Comparison of ENCODE assay signal across 10 cellular contexts in the genomic region with DNA sequence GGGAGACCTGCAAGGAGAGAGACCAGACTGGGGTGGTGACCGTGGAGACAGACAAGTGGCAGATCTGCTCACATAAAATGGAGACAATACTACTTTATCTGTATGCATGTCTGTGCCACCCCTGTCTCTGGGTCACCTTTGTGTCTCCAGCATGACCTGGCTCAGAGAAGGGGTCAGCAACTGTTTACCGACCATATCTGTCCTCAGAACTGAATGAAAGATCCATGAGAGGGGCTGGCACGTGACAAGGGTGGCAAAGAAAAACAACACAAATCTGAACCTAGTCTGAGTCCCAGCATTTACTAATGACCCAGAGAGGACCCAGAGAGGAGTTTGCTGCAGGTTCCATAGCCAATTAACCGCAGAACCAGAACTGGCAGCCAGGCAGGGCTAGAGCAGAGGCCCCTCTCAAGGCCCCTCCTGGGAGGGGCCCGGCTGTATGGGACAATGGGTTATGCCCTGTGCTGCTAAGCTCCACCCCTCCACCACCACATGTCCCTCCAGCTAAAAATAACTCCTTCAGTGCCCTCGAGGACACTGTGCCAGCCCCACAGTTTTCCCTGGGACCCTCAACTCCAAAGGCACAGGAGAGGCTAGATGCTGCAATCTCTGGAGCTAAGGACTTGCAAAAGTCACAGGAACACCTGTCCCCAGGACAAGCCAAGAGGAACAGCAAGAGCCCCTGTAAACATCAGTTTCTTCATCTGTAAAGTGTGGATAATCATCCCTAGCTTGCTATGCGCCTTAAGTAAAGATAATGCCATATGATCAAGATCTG. TPM values are rescaled to one million over a fixed set of nuclear protein-coding genes. Genes with fewer than 3 reads are reported as not detected.
A peak's percentile ranks its signal among the peaks of the same experiment; 100 is the strongest.
DNase-seq lines count a peak whose midpoint lies in the region; ATAC-seq and TF ChIP-seq lines count a peak whose summit lies in the region.
"Had no signal": no experiment of that assay in that cellular context is flagged by ENCODE, and none has a peak within 500 bp of the region (broad histone marks: within the 10 kb centered on the region; RNA-seq: fewer than 3 reads in every experiment).

No MANE protein-coding gene starts in this region.

- H3K36me3 Mint-ChIP-seq in activated naive CD4-positive, alpha-beta T cell treated with anti-CD3 and anti-CD28 coated beads for 36 hours (ENCODE audit: low read depth) = peaks cover 11% of the 10 kb centered on the region

- H3K27ac ChIP-seq in OCI-LY1 (ENCODE audit: low read depth, low read length, poor library complexity, severe bottlenecking) = peak overlapping the region; percentile 70
- H3K27ac ChIP-seq in skeletal muscle tissue (ENCODE audit: low read depth, low read length) = no peak overlapping the region
- H3K27ac ChIP-seq: suprapubic skin had no signal

- peak overlapping the region; percentile 91 for H3K9ac ChIP-seq in OCI-LY1 (ENCODE audit: low read length)
- peak overlapping the region in 2 of 3 donors; percentile 28 to 58 for H3K9ac ChIP-seq in skeletal muscle tissue (ENCODE audit: low read depth in 1 of 3, low read length in 3 of 3)

- peak overlapping the region; percentile 84 for H3K4me3 Mint-ChIP-seq in activated naive CD4-positive, alpha-beta T cell treated with anti-CD3 and anti-CD28 coated beads for 36 hours

- H3K79me2 ChIP-seq in OCI-LY1 (ENCODE audit: insufficient read depth, low read length) = peaks cover 52% of the 10 kb centered on the region

- H3K9me2 ChIP-seq in OCI-LY1 (ENCODE audit: low read depth, low read length) = no peaks in the 10 kb centered on the region

- no peaks in the 10 kb centered on the region for H3F3A ChIP-seq in OCI-LY1 (ENCODE audit: insufficient read depth, low read length)

- H3K4me2 ChIP-seq in OCI-LY1 (ENCODE audit: low read length) = peak overlapping the region; percentile 77

- no peak for TF ChIP-seq POLR2A in erythroblast (IDR thresholded peaks at IDR 0.05; ENCODE audit: low read length)

- H3K9me3 ChIP-seq in OCI-LY1 (ENCODE audit: low read length) (no peaks in the 10 kb centered on the region), skeletal muscle tissue (ENCODE audit: control insufficient read depth in 3 of 3, low read length in 3 of 3) (no peaks in the 10 kb centered on the region)
- H3K9me3 ChIP-seq: suprapubic skin had no signal

- H3K27me3 ChIP-seq in OCI-LY1 (ENCODE audit: insufficient read depth, low read length) = no peaks in the 10 kb centered on the region
- H3K27me3 ChIP-seq in skeletal muscle tissue (ENCODE audit: control insufficient read depth in 3 of 3, insufficient read depth in 3 of 3, low read length in 3 of 3) = no peaks in the 10 kb centered on the region
- H3K27me3 ChIP-seq: suprapubic skin had no signal

- no peaks in the 10 kb centered on the region for H4K20me1 ChIP-seq in OCI-LY1 (ENCODE audit: insufficient read depth, low read length)

- H3K4me1 Mint-ChIP-seq in activated naive CD4-positive, alpha-beta T cell treated with anti-CD3 and anti-CD28 coated beads for 36 hours (ENCODE audit: low read depth) = peaks cover 6% of the 10 kb centered on the region

- H3K36me3 ChIP-seq in OCI-LY1 (ENCODE audit: insufficient read depth, low read length) (peaks cover 19% of the 10 kb centered on the region), skeletal muscle tissue (ENCODE audit: control insufficient read depth in 3 of 3, insufficient read depth in 3 of 3, low read length in 3 of 3) (no peaks in the 10 kb centered on the region)
- H3K36me3 ChIP-seq: suprapubic skin had no signal

- CTCF ChIA-PET in activated naive CD4-positive, alpha-beta T cell treated with anti-CD3 and anti-CD28 coated beads for 36 hours (lab: Charles Lee) = interaction anchor here (0.6 to 2.6 kb wide), 3 partner anchors 12 to 26 kb away, joined by 3 to 15 read pairs (median 3); no protein-coding TSS in a partner anchor

- DNase-seq in activated naive CD4-positive, alpha-beta T cell treated with anti-CD3 and anti-CD28 coated beads for 36 hours = no peak
- DNase-seq in activated naive CD4-positive, alpha-beta T cell treated with Interleukin-2 at 50 U/mL for 16 hours = no peak
- DNase-seq in erythroblast (lab: John Stamatoyannopoulos, UW) = peak; percentile 41 to 61
- DNase-seq in stimulated activated CD4-positive, alpha-beta T cell treated with anti-CD3 and anti-CD28 coated beads, Interleukin-2, amount 100 ng/mL, for 24 hours = no peak
- DNase-seq in NCI-H526 treated with DMSO at 0.1 percent for 48 hours (lab: John Stamatoyannopoulos, UW) = no peak

- peaks cover 39% of the 10 kb centered on the region for H3K4me1 ChIP-seq in OCI-LY1 (ENCODE audit: insufficient read depth, low read length, severe bottlenecking)
- peaks cover 19 to 24% (median 20%) of the 10 kb centered on the region in 3 donors for H3K4me1 ChIP-seq in skeletal muscle tissue (ENCODE audit: control insufficient read depth in 3 of 3, insufficient read depth in 3 of 3, low read length in 3 of 3)

- H3K9me3 Mint-ChIP-seq in activated naive CD4-positive, alpha-beta T cell treated with anti-CD3 and anti-CD28 coated beads for 36 hours = no peaks in the 10 kb centered on the region

- H3K27me3 Mint-ChIP-seq in activated naive CD4-positive, alpha-beta T cell treated with anti-CD3 and anti-CD28 coated beads for 36 hours (ENCODE audit: low read depth) = no peaks in the 10 kb centered on the region

- ATAC-seq in HG02678 (IDR thresholded peaks at IDR 0.05; ENCODE audit: unreplicated experiment) = no peak

- no peak overlapping the region for H3K27ac Mint-ChIP-seq in activated naive CD4-positive, alpha-beta T cell treated with anti-CD3 and anti-CD28 coated beads for 36 hours

- intact Hi-C loops in activated naive CD4-positive, alpha-beta T cell treated with anti-CD3 and anti-CD28 coated beads for 36 hours (cut with micrococcal nuclease) = loop anchor here (5.0 kb wide), 1 partner anchor 1559 kb away; the partner anchor contains the start of gene COMMD7

- TF ChIP-seq CTCF in OCI-LY1 (IDR thresholded peaks at IDR 0.05; ENCODE audit: low read length) = no peak

- H3K4me3 ChIP-seq in OCI-LY1 (ENCODE audit: low read depth, low read length, poor library complexity, severe bottlenecking) (peak overlapping the region; percentile 78), skeletal muscle tissue (ENCODE audit: low read length in 3 of 3) (peak overlapping the region in 2 of 3 donors; percentile 29 to 93)
- H3K4me3 ChIP-seq: suprapubic skin had no signal

- H2AFZ ChIP-seq in OCI-LY1 (ENCODE audit: low read length) = no peak overlapping the region

RNA-seq across cellular contexts. Expression of gene AHCY, which starts 2.2 kb away (rescaled TPM):
- total RNA-seq in activated naive CD4-positive, alpha-beta T cell treated with anti-CD3 and anti-CD28 coated beads for 36 hours = 100 to 1,000 TPM; 258 to 261 TPM
- total RNA-seq in skeletal muscle tissue = 129 TPM

RNA-seq across cellular contexts. Expression of gene ASIP, which starts 59.8 kb away (rescaled TPM):
- total RNA-seq in activated naive CD4-positive, alpha-beta T cell treated with anti-CD3 and anti-CD28 coated beads for 36 hours = not detected
- 1.0 TPM for total RNA-seq in skeletal muscle tissue
- total RNA-seq: activated CD8-positive, alpha-beta memory T cell treated with anti-CD3 and anti-CD28 coated beads for 36 hours; suprapubic skin had no signal

Comparison
In these comparisons a context has a peak if more than half of its experiments do, and no peak if none do; other contexts are left out.
1. DNase-seq: peak in erythroblast (2 of 2); none in activated naive CD4-positive, alpha-beta T cell treated with anti-CD3 and anti-CD28 coated beads for 36 hours (single experiment), activated naive CD4-positive, alpha-beta T cell treated with Interleukin-2 at 50 U/mL for 16 hours (single experiment), stimulated activated CD4-positive, alpha-beta T cell treated with anti-CD3 and anti-CD28 coated beads, Interleukin-2, amount 100 ng/mL, for 24 hours (0 of 2) and NCI-H526 treated with DMSO at 0.1 percent for 48 hours (single experiment).